1 cellular context compared by ENCODE assay signal in genomic region chr4:1008840-1009646, GRCh38.
A peak's percentile ranks its signal among the peaks of the same experiment; 100 is the strongest.
TF ChIP-seq lines count a peak whose summit lies in the region.

No MANE protein-coding gene starts in this region.

TF ChIP-seq in K562, 482 proteins besides CTCF, POLR2A, EP300 and RAD21 (continued from another document):
- TF ChIP-seq ZFP91 (CRISPR knock-in tag; IDR thresholded peaks at IDR 0.05) (0 out of 2 replicates have a peak, but pooled peaks have one; percentile 19), SAFB2 (IDR thresholded peaks at IDR 0.05; ENCODE audit: borderline replicate concordance, low read depth, low read length, severe bottlenecking) (no peak), BCOR (IDR thresholded peaks at IDR 0.05) (peak; percentile 43; the same call in 1 of the 2 replicates), TAF9B (IDR thresholded peaks at IDR 0.05; ENCODE audit: partially characterized antibody) (no peak), NFE2 (IDR thresholded peaks at IDR 0.05; ENCODE audit: low read depth) (no peak), SREBF2 (CRISPR knock-in tag; IDR thresholded peaks at IDR 0.05) (no peak), MAFF (IDR thresholded peaks at IDR 0.05; ENCODE audit: low read length) (no peak), KAT2B (IDR thresholded peaks at IDR 0.05; ENCODE audit: low read depth, low read length) (no peak), STAT6 (CRISPR knock-in tag; IDR thresholded peaks at IDR 0.05) (no peak), KAT8 (IDR thresholded peaks at IDR 0.05; ENCODE audit: low read depth) (no peak), KAT7 (CRISPR knock-in tag; IDR thresholded peaks at IDR 0.05; ENCODE audit: borderline replicate concordance) (no peak), VEZF1 (CRISPR knock-in tag; IDR thresholded peaks at IDR 0.05) (no peak), AFF4 (CRISPR knock-in tag; IDR thresholded peaks at IDR 0.05) (no peak), L3MBTL2 (IDR thresholded peaks at IDR 0.05) (peak; percentile 54; the same call in 1 of the 2 replicates), ZNF347 (CRISPR knock-in tag; IDR thresholded peaks at IDR 0.05; ENCODE audit: low read depth) (no peak), YBX1 (IDR thresholded peaks at IDR 0.05) (no peak), LEF1 (IDR thresholded peaks at IDR 0.05) (no peak), ATF7 (IDR thresholded peaks at IDR 0.05) (peak; percentile 11; the same call in 1 of the 2 replicates), DDX20 (tag; IDR thresholded peaks at IDR 0.05; ENCODE audit: low read depth) (no peak), PRMT5 (CRISPR knock-in tag; IDR thresholded peaks at IDR 0.05) (no peak), HNRNPL (IDR thresholded peaks at IDR 0.05; ENCODE audit: low read depth, low read length) (no peak), ZNF551 (CRISPR knock-in tag; IDR thresholded peaks at IDR 0.05) (no peak)
- TF ChIP-seq, protein P1, sequence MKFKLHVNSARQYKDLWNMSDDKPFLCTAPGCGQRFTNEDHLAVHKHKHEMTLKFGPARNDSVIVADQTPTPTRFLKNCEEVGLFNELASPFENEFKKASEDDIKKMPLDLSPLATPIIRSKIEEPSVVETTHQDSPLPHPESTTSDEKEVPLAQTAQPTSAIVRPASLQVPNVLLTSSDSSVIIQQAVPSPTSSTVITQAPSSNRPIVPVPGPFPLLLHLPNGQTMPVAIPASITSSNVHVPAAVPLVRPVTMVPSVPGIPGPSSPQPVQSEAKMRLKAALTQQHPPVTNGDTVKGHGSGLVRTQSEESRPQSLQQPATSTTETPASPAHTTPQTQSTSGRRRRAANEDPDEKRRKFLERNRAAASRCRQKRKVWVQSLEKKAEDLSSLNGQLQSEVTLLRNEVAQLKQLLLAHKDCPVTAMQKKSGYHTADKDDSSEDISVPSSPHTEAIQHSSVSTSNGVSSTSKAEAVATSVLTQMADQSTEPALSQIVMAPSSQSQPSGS (CRISPR knock-in tag; IDR thresholded peaks at IDR 0.05), result no peak
- TF ChIP-seq, protein P2, sequence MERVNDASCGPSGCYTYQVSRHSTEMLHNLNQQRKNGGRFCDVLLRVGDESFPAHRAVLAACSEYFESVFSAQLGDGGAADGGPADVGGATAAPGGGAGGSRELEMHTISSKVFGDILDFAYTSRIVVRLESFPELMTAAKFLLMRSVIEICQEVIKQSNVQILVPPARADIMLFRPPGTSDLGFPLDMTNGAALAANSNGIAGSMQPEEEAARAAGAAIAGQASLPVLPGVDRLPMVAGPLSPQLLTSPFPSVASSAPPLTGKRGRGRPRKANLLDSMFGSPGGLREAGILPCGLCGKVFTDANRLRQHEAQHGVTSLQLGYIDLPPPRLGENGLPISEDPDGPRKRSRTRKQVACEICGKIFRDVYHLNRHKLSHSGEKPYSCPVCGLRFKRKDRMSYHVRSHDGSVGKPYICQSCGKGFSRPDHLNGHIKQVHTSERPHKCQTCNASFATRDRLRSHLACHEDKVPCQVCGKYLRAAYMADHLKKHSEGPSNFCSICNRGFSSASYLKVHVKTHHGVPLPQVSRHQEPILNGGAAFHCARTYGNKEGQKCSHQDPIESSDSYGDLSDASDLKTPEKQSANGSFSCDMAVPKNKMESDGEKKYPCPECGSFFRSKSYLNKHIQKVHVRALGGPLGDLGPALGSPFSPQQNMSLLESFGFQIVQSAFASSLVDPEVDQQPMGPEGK (CRISPR knock-in tag; IDR thresholded peaks at IDR 0.05; ENCODE audit: borderline replicate concordance), result no peak
